ENCODE assay signal across 26 cellular contexts in genomic region chr11:96755209-96755608, GRCh38.
"Had no signal": no experiment of that assay in that cellular context is flagged by ENCODE, and none has a peak within 500 bp of the region (broad histone marks: within the 10 kb centered on the region; RNA-seq: fewer than 3 reads in every experiment).

No MANE protein-coding gene starts in this region.

- H3K27me3 ChIP-seq: stomach, suprapubic skin, testis, thyroid gland, tibial artery, tibial nerve, transverse colon, upper lobe of left lung, upper lobe of right lung, uterus, vagina had no signal

- DNase-seq: stimulated activated CD4-positive, alpha-beta T cell treated with anti-CD3 and anti-CD28 coated beads, Interleukin-2, amount 100 ng/mL, for 48 hours; stimulated activated CD4-positive, alpha-beta T cell treated with anti-CD3 and anti-CD28 coated beads, Interleukin-4, amount 100 ng/mL, for 1 hour; stimulated activated CD4-positive, alpha-beta T cell treated with anti-CD3 and anti-CD28 coated beads, Interleukin-4, amount 100 ng/mL, for 24 hours; stimulated activated CD4-positive, alpha-beta T cell treated with anti-CD3 and anti-CD28 coated beads, Interleukin-4, amount 100 ng/mL, for 4 hours; stimulated activated CD8-positive, alpha-beta memory T cell treated with anti-CD3 and anti-CD28 coated beads, Interleukin-4, amount 100 ng/mL, for 48 hours; stimulated activated naive B cell treated with anti-CD40 and anti-IgM and Interleukin-4, amounts not matched to agents 10 μg/mL and 1 μg/mL and 100 μg/mL, for 72 hours; stimulated activated naive CD4-positive, alpha-beta T cell; stimulated activated naive CD4-positive, alpha-beta T cell treated with Interleukin-2 at 50 U/mL for 16 hours; stimulated activated naive CD8-positive, alpha-beta T cell treated with anti-CD3 and anti-CD28 coated beads, Interleukin-15, amount 100 ng/mL, for 72 hours; stimulated activated naive CD8-positive, alpha-beta T cell treated with anti-CD3 and anti-CD28 coated beads, Interleukin-15, Interleukin-2, amounts not matched to agents 100 U/mL and 50 U/mL, for 24 hours; stomach; substantia nigra; testis; thyroid gland; tibial artery; transverse colon; trophoblast cell; upper lobe of right lung; uterus had no signal

- H3K27ac ChIP-seq: stomach, suprapubic skin, testis, thoracic aorta, thyroid gland, tibial artery, tibial nerve, transverse colon, upper lobe of left lung, upper lobe of right lung, uterus, vagina had no signal

- H3K4me1 ChIP-seq: stomach, testis, thyroid gland, tibial nerve, transverse colon, upper lobe of left lung, upper lobe of right lung, uterus, vagina had no signal

- H3K4me3 ChIP-seq: stomach, suprapubic skin, testis, thoracic aorta, thyroid gland, tibial artery, tibial nerve, transverse colon, upper lobe of left lung, upper lobe of right lung, uterus, vagina had no signal

- ATAC-seq: stimulated activated effector memory CD8-positive, alpha-beta T cell treated with anti-CD3 and anti-CD28 coated beads, Interleukin-12 subunit alpha, Interleukin-12 subunit beta, amount 100 ng/mL, for 72 hours; stimulated activated memory B cell treated with anti-CD40 and anti-IgM and Interleukin-4, amounts not matched to agents 10 μg/mL and 1 μg/mL and 100 μg/mL, for 72 hours; stimulated activated naive B cell treated with anti-CD40 and anti-IgM and Interleukin-4, amounts not matched to agents 10 μg/mL and 1 μg/mL and 100 μg/mL, for 72 hours; stimulated activated naive CD8-positive, alpha-beta T cell treated with anti-CD3 and anti-CD28 coated beads, Interleukin-15, amount 100 ng/mL, for 72 hours; stimulated activated naive CD8-positive, alpha-beta T cell treated with anti-CD3 and anti-CD28 coated beads, Interleukin-15, Interleukin-2, amounts not matched to agents 100 U/mL and 50 U/mL, for 24 hours; upper lobe of right lung had no signal

- H3K36me3 ChIP-seq: stomach, suprapubic skin, thoracic aorta, thyroid gland, tibial artery, tibial nerve, transverse colon, upper lobe of left lung, upper lobe of right lung, uterus, vagina had no signal

- H3K9me3 ChIP-seq: stomach, suprapubic skin, testis, thoracic aorta, thyroid gland, tibial artery, tibial nerve, transverse colon, upper lobe of left lung, upper lobe of right lung, uterus, vagina had no signal
